Comparison of ENCODE assay signal across 8 cellular contexts in genomic region chr22:19174106-19175025, GRCh38. TPM values are rescaled to one million over a fixed set of nuclear protein-coding genes. Genes with fewer than 3 reads are reported as not detected.
A peak's percentile ranks its signal among the peaks of the same experiment; 100 is the strongest.
DNase-seq lines count a peak whose midpoint lies in the region; ATAC-seq and TF ChIP-seq lines count a peak whose summit lies in the region.

No MANE protein-coding gene starts in this region.

- 0 out of 2 replicates have a peak overlapping the region, but pooled peaks have one; percentile 1 for H3K27ac ChIP-seq in C4-2B

- no peak for ATAC-seq in GM18907 (IDR thresholded peaks at IDR 0.05; ENCODE audit: unreplicated experiment)

- peak; percentile 55 for DNase-seq in HT1080 (ENCODE audit: low read depth)
- DNase-seq in astrocyte of the hippocampus (ENCODE audit: low read depth, low spot score) = peak; percentile 41
- DNase-seq in lung microvascular endothelial cell (ENCODE audit: low read depth in 2 of 2) = peak; percentile 49 to 62
- no peak for DNase-seq in NCI-H2171 (lab: John Stamatoyannopoulos, UW)
- no peak for DNase-seq in 8988T
- DNase-seq in stimulated activated CD4-positive, alpha-beta T cell treated with anti-CD3 and anti-CD28 coated beads, Interleukin-1b, Interleukin-23, amount 100 ng/mL, for 48 hours = no peak

- no peak for TF ChIP-seq CTCF in C4-2B (conservative IDR thresholded peaks at IDR 0.05)

RNA-seq across cellular contexts. Expression of gene SLC25A1, which starts 4.2 kb away (rescaled TPM):
- total RNA-seq in HT1080 (2014; rRNA removed; shearing (Covaris generic)) = 72.2 and 82.2 TPM in 2 replicates
- polyA plus RNA-seq in HT1080 (2015; cell fraction: cytosol; rRNA removed) = 86.8 and 104 TPM in 2 replicates
- 47.0 and 53.2 TPM in 2 replicates for polyA plus RNA-seq in HT1080 (2015; cell fraction: nucleus; rRNA removed)
- total RNA-seq in lung microvascular endothelial cell = 47.1 and 61.9 TPM in 2 replicates

RNA-seq across cellular contexts. Expression of gene GSC2, which starts 24.3 kb away (rescaled TPM):
- not detected in 2 replicates for total RNA-seq in HT1080 (2014; rRNA removed; shearing (Covaris generic))
- not detected in 2 replicates for polyA plus RNA-seq in HT1080 (2015; cell fraction: cytosol; rRNA removed)
- polyA plus RNA-seq in HT1080 (2015; cell fraction: nucleus; rRNA removed) = not detected in 2 replicates
- total RNA-seq in lung microvascular endothelial cell = not detected in 2 replicates

RNA-seq across cellular contexts. Expression of gene ESS2, which starts 29.9 kb away (rescaled TPM):
- total RNA-seq in HT1080 (2014; rRNA removed; shearing (Covaris generic)) = 12.6 and 16.8 TPM in 2 replicates
- 14.6 TPM in 2 replicates for polyA plus RNA-seq in HT1080 (2015; cell fraction: cytosol; rRNA removed)
- 15.9 and 18.8 TPM in 2 replicates for polyA plus RNA-seq in HT1080 (2015; cell fraction: nucleus; rRNA removed)
- 3.3 and 4.2 TPM in 2 replicates for total RNA-seq in lung microvascular endothelial cell

RNA-seq across cellular contexts. Expression of gene TSSK2, which starts 43.3 kb away (rescaled TPM):
- not detected in 2 replicates for total RNA-seq in HT1080 (2014; rRNA removed; shearing (Covaris generic))
- polyA plus RNA-seq in HT1080 (2015; cell fraction: cytosol; rRNA removed) = not detected in 2 replicates
- not detected in 2 replicates for polyA plus RNA-seq in HT1080 (2015; cell fraction: nucleus; rRNA removed)
- total RNA-seq in lung microvascular endothelial cell = not detected in 2 replicates

RNA-seq across cellular contexts. Expression of gene DGCR2, which starts 52.2 kb away (rescaled TPM):
- 29.9 and 33.6 TPM in 2 replicates for total RNA-seq in HT1080 (2014; rRNA removed; shearing (Covaris generic))
- 25.3 and 32.4 TPM in 2 replicates for polyA plus RNA-seq in HT1080 (2015; cell fraction: cytosol; rRNA removed)
- 37.7 and 43.1 TPM in 2 replicates for polyA plus RNA-seq in HT1080 (2015; cell fraction: nucleus; rRNA removed)
- 28.3 and 37.5 TPM in 2 replicates for total RNA-seq in lung microvascular endothelial cell

Comparison
In these comparisons a context has a peak if more than half of its experiments do, and no peak if none do; other contexts are left out.
1. DNase-seq: peak in HT1080 (single experiment), astrocyte of the hippocampus (single experiment) and lung microvascular endothelial cell (2 of 2); none in NCI-H2171 (single experiment), 8988T (single experiment) and stimulated activated CD4-positive, alpha-beta T cell treated with anti-CD3 and anti-CD28 coated beads, Interleukin-1b, Interleukin-23, amount 100 ng/mL, for 48 hours (single experiment).